In genomic region chr4:101259876-101260275, GRCh38 we compare ENCODE assay signal across 10 cellular contexts.
DNase-seq lines count a peak whose midpoint lies in the region; ATAC-seq and TF ChIP-seq lines count a peak whose summit lies in the region.
"Had no signal": no experiment of that assay in that cellular context is flagged by ENCODE, and none has a peak within 500 bp of the region (broad histone marks: within the 10 kb centered on the region; RNA-seq: fewer than 3 reads in every experiment).

No MANE protein-coding gene starts in this region.

- H3K27me3 Mint-ChIP-seq in glutamatergic neuron (ENCODE audit: unreplicated experiment) = no peaks in the 10 kb centered on the region

- no peak overlapping the region for H3K4me3 Mint-ChIP-seq in glutamatergic neuron (ENCODE audit: unreplicated experiment)
- H3K4me3 Mint-ChIP-seq: activated CD4-positive, alpha-beta T cell treated with anti-CD3 and anti-CD28 coated beads, Interleukin-2, amount 10 ng/mL, durations not matched to agents 24 days and 14 days had no signal

- TF ChIP-seq CTCF in glutamatergic neuron (IDR thresholded peaks at IDR 0.05; ENCODE audit: partially characterized antibody, unreplicated experiment) = no peak

- H3K27ac Mint-ChIP-seq in glutamatergic neuron (ENCODE audit: unreplicated experiment) = no peak overlapping the region
- H3K27ac Mint-ChIP-seq: activated CD4-positive, alpha-beta T cell treated with anti-CD3 and anti-CD28 coated beads, Interleukin-2, amount 10 ng/mL, durations not matched to agents 24 days and 14 days had no signal

- DNase-seq in lung microvascular endothelial cell (ENCODE audit: low read depth in 2 of 2) (peak; percentile 33 to 35), Ammon's horn (ENCODE audit: low spot score) (no peak), glutamatergic neuron (no peak), NCI-H1417 treated with DMSO at 0.1 percent for 48 hours (lab: John Stamatoyannopoulos, UW) (no peak)
- DNase-seq: activated CD4-positive, alpha-beta T cell treated with anti-CD3 and anti-CD28 coated beads, Interleukin-2, amount 10 ng/mL, durations not matched to agents 24 days and 14 days; Karpas-422; stimulated activated CD4-positive, alpha-beta T cell treated with anti-CD3 and anti-CD28 coated beads, Interleukin-4, amount 100 ng/mL, for 1 hour had no signal

- no peaks in the 10 kb centered on the region for H3K36me3 Mint-ChIP-seq in glutamatergic neuron (ENCODE audit: unreplicated experiment)

- ATAC-seq in GM18909 (IDR thresholded peaks at IDR 0.05; ENCODE audit: poor library complexity, unreplicated experiment) = peak; percentile 97
- peak; percentile 93 for ATAC-seq in GM21723 (IDR thresholded peaks at IDR 0.05; ENCODE audit: unreplicated experiment)
- ATAC-seq in HG03354 (IDR thresholded peaks at IDR 0.05; ENCODE audit: poor library complexity, severe bottlenecking, unreplicated experiment) = peak; percentile 92

- H3K9me3 Mint-ChIP-seq in glutamatergic neuron (ENCODE audit: unreplicated experiment) = no peaks in the 10 kb centered on the region

- H3K4me1 Mint-ChIP-seq in glutamatergic neuron (ENCODE audit: low read depth, unreplicated experiment) = peaks cover 20% of the 10 kb centered on the region

Comparison
In these comparisons a context has a peak if more than half of its experiments do, and no peak if none do; other contexts are left out.
1. DNase-seq: peak in lung microvascular endothelial cell (2 of 2); none in Ammon's horn (single experiment), glutamatergic neuron (single experiment) and NCI-H1417 treated with DMSO at 0.1 percent for 48 hours (single experiment).
2. Peak in every context shown above with its lines, with median percentiles within 50 percentile points of each other: ATAC-seq.